Comparison of ENCODE assay signal across 11 cellular contexts in genomic region chr1:219927298-219927955, GRCh38. TPM values are rescaled to one million over a fixed set of nuclear protein-coding genes. Genes with fewer than 3 reads are reported as not detected.
A peak's percentile ranks its signal among the peaks of the same experiment; 100 is the strongest.
DNase-seq lines count a peak whose midpoint lies in the region; ATAC-seq, FAIRE-seq and TF ChIP-seq lines count a peak whose summit lies in the region.
"Had no signal": no experiment of that assay in that cellular context is flagged by ENCODE, and none has a peak within 500 bp of the region (broad histone marks: within the 10 kb centered on the region; RNA-seq: fewer than 3 reads in every experiment).

No MANE protein-coding gene starts in this region.

- H3K9me3 ChIP-seq in HepG2 (ENCODE audit: low read length) = no peaks in the 10 kb centered on the region
- H3K9me3 ChIP-seq in suprapubic skin = no peaks in the 10 kb centered on the region

- no peaks in the 10 kb centered on the region for H4K20me1 ChIP-seq in HepG2 (ENCODE audit: insufficient read depth, low read length)

- H3K27ac Mint-ChIP-seq in activated CD8-positive, alpha-beta memory T cell treated with anti-CD3 and anti-CD28 coated beads, Interleukin-2, amount 10 ng/mL, durations not matched to agents 7 days and 5 days = no peak overlapping the region
- no peak overlapping the region for H3K27ac Mint-ChIP-seq in activated T-helper 17 cell treated with anti-CD3 and anti-CD28 coated beads, Interleukin-2, amount 50 U/mL, for 72 hours

- TF ChIP-seq EP300 in HepG2 (IDR thresholded peaks at IDR 0.05; ENCODE audit: low read depth in 2 of 2, low read length in 2 of 2) (no peak; a peak in 1 of 4 replicates), HepG2 (CRISPR knock-in tag; IDR thresholded peaks at IDR 0.05; ENCODE audit: borderline replicate concordance) (no peak), suprapubic skin (IDR thresholded peaks at IDR 0.05) (no peak)

- H3K79me2 ChIP-seq in HepG2 (ENCODE audit: insufficient read depth, low read length) = peaks cover 13% of the 10 kb centered on the region

- peak overlapping the region; percentile 86 for H3K4me2 ChIP-seq in HepG2 (ENCODE audit: low read depth, low read length)

- H3K36me3 ChIP-seq in HepG2 (replicated peaks in 1 of 2; ENCODE audit: control insufficient read depth in 1 of 2, insufficient read depth in 2 of 2, low read length in 2 of 2) (peaks cover 1 to 20% of the 10 kb centered on the region in 2 experiments; a peak in 4 of 5 replicates), suprapubic skin (no peaks in the 10 kb centered on the region)

- peak overlapping the region; percentile 71 to 90 (median 81) for H3K4me3 ChIP-seq in HepG2 (replicated peaks in 1 of 3; ENCODE audit: insufficient read depth in 1 of 3, low read depth in 2 of 3, low read length in 3 of 3)
- peak overlapping the region; percentile 52 for H3K4me3 ChIP-seq in suprapubic skin

- H3K9ac ChIP-seq in HepG2 (ENCODE audit: insufficient read depth, low read depth, low read length) = peak overlapping the region; percentile 79

- H3K36me3 Mint-ChIP-seq in activated CD8-positive, alpha-beta memory T cell treated with anti-CD3 and anti-CD28 coated beads, Interleukin-2, amount 10 ng/mL, durations not matched to agents 7 days and 5 days = no peaks in the 10 kb centered on the region
- H3K36me3 Mint-ChIP-seq in activated T-helper 17 cell treated with anti-CD3 and anti-CD28 coated beads, Interleukin-2, amount 50 U/mL, for 72 hours (ENCODE audit: low read depth) = no peaks in the 10 kb centered on the region

- BruUV-seq in HepG2 (replicated peaks; lab: Mats Ljungman, UMichigan) = TSS peak; percentile 67

- in situ Hi-C loops in HepG2 (cut with HindIII; ENCODE audit: extremely low pct_ligation_motif_present, low pct_unique_long_range_greater_than_20kb) = no loop called here

- peaks cover 10% of the 10 kb centered on the region for H3K4me1 Mint-ChIP-seq in activated CD8-positive, alpha-beta memory T cell treated with anti-CD3 and anti-CD28 coated beads, Interleukin-2, amount 10 ng/mL, durations not matched to agents 7 days and 5 days
- no peaks in the 10 kb centered on the region for H3K4me1 Mint-ChIP-seq in activated T-helper 17 cell treated with anti-CD3 and anti-CD28 coated beads, Interleukin-2, amount 50 U/mL, for 72 hours

- under 1% methylated on average over 15 of the region's 31 CpGs for WGBS in HepG2 (ENCODE audit: low lambda C conversion rate)
- WGBS in suprapubic skin = 26% methylated on average over 23 of the region's 31 CpGs

- no peaks in the 10 kb centered on the region for H3K9me3 Mint-ChIP-seq in activated CD8-positive, alpha-beta memory T cell treated with anti-CD3 and anti-CD28 coated beads, Interleukin-2, amount 10 ng/mL, durations not matched to agents 7 days and 5 days (ENCODE audit: low read depth)
- H3K9me3 Mint-ChIP-seq in activated T-helper 17 cell treated with anti-CD3 and anti-CD28 coated beads, Interleukin-2, amount 50 U/mL, for 72 hours = no peaks in the 10 kb centered on the region

- no peak for FAIRE-seq in HepG2 (lab: Jason Lieb, UNC)
- FAIRE-seq: colon had no signal

- H3K27me3 ChIP-seq in HepG2 (ENCODE audit: control insufficient read depth in 1 of 2, insufficient read depth in 2 of 2, low read length in 2 of 2) = no peaks in the 10 kb centered on the region; a peak in 1 of 5 replicates
- H3K27me3 ChIP-seq in suprapubic skin = peaks cover 22% of the 10 kb centered on the region

- CTCF ChIA-PET in activated CD8-positive, alpha-beta memory T cell treated with anti-CD3 and anti-CD28 coated beads, Interleukin-2, amount 10 ng/mL, durations not matched to agents 7 days and 5 days (lab: Charles Lee) = no interaction called here
- CTCF ChIA-PET in HepG2 (lab: Yijun Ruan, JAX; ENCODE audit: low intra/inter-chr PET ratio, low total read pairs) = no interaction called here

- DNase-seq in activated CD8-positive, alpha-beta memory T cell treated with anti-CD3 and anti-CD28 coated beads, Interleukin-2, amount 10 ng/mL, durations not matched to agents 7 days and 5 days = no peak
- no peak for DNase-seq in activated CD8-positive, alpha-beta memory T cell treated with anti-CD3 and anti-CD28 coated beads, Interleukin-2, amount 50 U/mL, for 48 hours
- DNase-seq in HepG2 (ENCODE audit: low spot score) (no peak), suprapubic skin (ENCODE audit: low spot score in 2 of 2) (no peak), SKM-1 treated with dmso at 0.1 percent for 144 hours (lab: John Stamatoyannopoulos, UW; ENCODE audit: unreplicated experiment) (no peak), DMS153 (lab: John Stamatoyannopoulos, UW) (no peak)
- DNase-seq in stimulated activated CD4-positive, alpha-beta T cell treated with anti-CD3 and anti-CD28 coated beads, Interleukin-2, amount 100 ng/mL, for 48 hours = no peak

- H3K27me3 Mint-ChIP-seq in activated CD8-positive, alpha-beta memory T cell treated with anti-CD3 and anti-CD28 coated beads, Interleukin-2, amount 10 ng/mL, durations not matched to agents 7 days and 5 days = peaks cover 62% of the 10 kb centered on the region
- H3K27me3 Mint-ChIP-seq in activated T-helper 17 cell treated with anti-CD3 and anti-CD28 coated beads, Interleukin-2, amount 50 U/mL, for 72 hours = peaks cover 36% of the 10 kb centered on the region

- H2AFZ ChIP-seq in HepG2 (ENCODE audit: low read length) = no peak overlapping the region

- ATAC-seq in activated CD8-positive, alpha-beta memory T cell treated with anti-CD3 and anti-CD28 coated beads, Interleukin-2, amount 10 ng/mL, durations not matched to agents 7 days and 5 days = peak; percentile 21
- ATAC-seq in activated T-helper 17 cell treated with anti-CD3 and anti-CD28 coated beads, Interleukin-2, amount 50 U/mL, for 72 hours (replicated peaks) = no peak
- ATAC-seq in HepG2 = peak; percentile 14; the same call in 2 of the 3 replicates
- ATAC-seq: HCT116 had no signal

- H3K4me1 ChIP-seq in HepG2 (ENCODE audit: insufficient read depth, low read length) (peaks cover 73% of the 10 kb centered on the region), suprapubic skin (peaks cover 12% of the 10 kb centered on the region)

- peak overlapping the region; percentile 84 for H3K27ac ChIP-seq in HepG2 (ENCODE audit: extremely low read length, insufficient read depth, low read length)
- H3K27ac ChIP-seq in suprapubic skin = no peak overlapping the region
- H3K27ac ChIP-seq: C4-2B had no signal

- POLR2A ChIA-PET in HepG2 (lab: Yijun Ruan, JAX) = interaction anchor here (0.8 to 1.7 kb wide), 7 partner anchors 15 to 119 kb away, joined by 3 to 15 read pairs (median 3); partner anchors contain the start of gene EPRS1

- intact Hi-C loops in HepG2 (cut with micrococcal nuclease; ENCODE audit: unreplicated experiment) = loop anchor here (2.0 to 10.0 kb wide), 2 partner anchors 45 to 93 kb away; no protein-coding TSS in a partner anchor

- 0 out of 4 replicates have a peak, but pooled peaks of 1 of the 2 experiments have one; percentile 5 for TF ChIP-seq POLR2A in HepG2 (IDR thresholded peaks at IDR 0.05; ENCODE audit: insufficient read depth in 1 of 2, low read depth in 2 of 2, low read length in 2 of 2)
- TF ChIP-seq POLR2A in suprapubic skin (IDR thresholded peaks at IDR 0.05) = no peak

- peak overlapping the region; percentile 52 for H3K4me3 Mint-ChIP-seq in activated CD8-positive, alpha-beta memory T cell treated with anti-CD3 and anti-CD28 coated beads, Interleukin-2, amount 10 ng/mL, durations not matched to agents 7 days and 5 days
- H3K4me3 Mint-ChIP-seq in activated T-helper 17 cell treated with anti-CD3 and anti-CD28 coated beads, Interleukin-2, amount 50 U/mL, for 72 hours = peak overlapping the region; percentile 38

- no peak for TF ChIP-seq CTCF in HepG2 (CRISPR knock-in tag; IDR thresholded peaks at IDR 0.05)
- TF ChIP-seq CTCF in suprapubic skin (IDR thresholded peaks at IDR 0.05) = no peak

- no peak; the same call in 1 of the 2 replicates for TF ChIP-seq RAD21 in HepG2 (CRISPR knock-in tag; IDR thresholded peaks at IDR 0.05)

RNA-seq across cellular contexts. Expression of gene SLC30A10, which starts 0.9 kb away (rescaled TPM):
- total RNA-seq in activated CD8-positive, alpha-beta memory T cell treated with anti-CD3 and anti-CD28 coated beads, Interleukin-2, amount 10 ng/mL, durations not matched to agents 7 days and 5 days = not detected
- not detected for total RNA-seq in activated T-helper 17 cell treated with anti-CD3 and anti-CD28 coated beads, Interleukin-2, amount 50 U/mL, for 72 hours
- total RNA-seq in HepG2 (2016; rRNA removed; fragmentation: Illumina TruSeq; extraction: Trizol) (14.7 and 30.2 TPM in 2 replicates), suprapubic skin (under 1 TPM in 3 of 4 donors, not detected in 1; 0.30 to 0.86 (median 0.48) TPM)
- 3.8 and 4.0 TPM in 2 replicates for total RNA-seq in HepG2 (2016; cell fraction: cytosol; rRNA removed; fragmentation: Illumina TruSeq; extraction: Trizol; ENCODE audit: low read depth)
- 13.7 and 28.0 TPM in 2 replicates for total RNA-seq in HepG2 (2016; cell fraction: insoluble cytoplasmic fraction; rRNA removed; fragmentation: Illumina TruSeq; extraction: Trizol)
- total RNA-seq in HepG2 (2016; cell fraction: membrane; rRNA removed; fragmentation: Illumina TruSeq; extraction: Trizol) = 7.4 and 8.2 TPM in 2 replicates
- 32.1 and 39.5 TPM in 2 replicates for total RNA-seq in HepG2 (2016; cell fraction: nucleus; rRNA removed; fragmentation: Illumina TruSeq; extraction: Trizol)
- polyA plus RNA-seq in HepG2 (2011; rRNA removed) = 20.9 and 27.0 TPM in 2 replicates
- 12.2 and 16.2 TPM in 2 replicates for polyA plus RNA-seq in HepG2 (2011; cell fraction: cytosol; rRNA removed)
- 39.6 and 51.3 TPM in 2 replicates for polyA plus RNA-seq in HepG2 (2011; cell fraction: nucleus; rRNA removed)
- 16.5 and 28.2 TPM in 2 replicates for polyA plus RNA-seq in HepG2 (2012)
- 1.8 TPM in 2 replicates for polyA plus RNA-seq in HepG2 (2016; cell fraction: cytosol; fragmentation: Illumina TruSeq; extraction: Trizol; ENCODE audit: low read depth)
- polyA plus RNA-seq in HepG2 (2016; cell fraction: insoluble cytoplasmic fraction; fragmentation: Illumina TruSeq; extraction: Trizol; ENCODE audit: low read depth) = 10.8 and 12.9 TPM in 2 replicates
- polyA plus RNA-seq in HepG2 (2016; cell fraction: membrane; fragmentation: Illumina TruSeq; extraction: Trizol; ENCODE audit: low read depth) = 4.1 and 4.5 TPM in 2 replicates
- polyA plus RNA-seq in HepG2 (2016; cell fraction: nucleus; fragmentation: Illumina TruSeq; extraction: Trizol; ENCODE audit: insufficient read depth, low read depth) = 70.7 and 74.5 TPM in 2 replicates
- 24.0 TPM in 1 of 2 replicates, not detected in the other for polyA minus RNA-seq in HepG2 (2011; rRNA and poly(A)+ RNA removed; ENCODE audit: low replicate concordance)
- 13.0 and 14.8 TPM in 2 replicates for polyA minus RNA-seq in HepG2 (2011; cell fraction: cytosol; rRNA and poly(A)+ RNA removed)
- polyA minus RNA-seq in HepG2 (2011; cell fraction: nucleus; rRNA and poly(A)+ RNA removed) = 18.3 and 33.6 TPM in 2 replicates
